Comparison of ENCODE assay signal across 15 cellular contexts in genomic region chr2:88811238-88811637, GRCh38.
DNase-seq lines count a peak whose midpoint lies in the region; ATAC-seq, FAIRE-seq and TF ChIP-seq lines count a peak whose summit lies in the region.
"Had no signal": no experiment of that assay in that cellular context is flagged by ENCODE, and none has a peak within 500 bp of the region (broad histone marks: within the 10 kb centered on the region; RNA-seq: fewer than 3 reads in every experiment).

No MANE protein-coding gene starts in this region.

- H3K9me1 ChIP-seq in endothelial cell of umbilical vein (replicated peaks; ENCODE audit: control insufficient read depth, extremely low read depth, insufficient read depth, low read length): no peaks in the 10 kb centered on the region

- no peak overlapping the region for H3K4me3 Mint-ChIP-seq in activated CD4-positive, alpha-beta T cell treated with anti-CD3 and anti-CD28 coated beads, Interleukin-2, amount 10 ng/mL, durations not matched to agents 24 days and 14 days
- H3K4me3 Mint-ChIP-seq: CD8-positive, alpha-beta T cell had no signal

- H3K9ac ChIP-seq in endothelial cell of umbilical vein (replicated peaks; ENCODE audit: extremely low read depth, insufficient read depth, low read length) (no peak overlapping the region), mammary epithelial cell (ENCODE audit: insufficient read depth, low read length) (no peak overlapping the region)

- H3K27ac Mint-ChIP-seq in activated CD4-positive, alpha-beta T cell treated with anti-CD3 and anti-CD28 coated beads, Interleukin-2, amount 10 ng/mL, durations not matched to agents 24 days and 14 days: no peak overlapping the region
- H3K27ac Mint-ChIP-seq: CD14-positive monocyte; CD8-positive, alpha-beta T cell had no signal

- H3K36me3 ChIP-seq in endothelial cell of umbilical vein (ENCODE audit: control insufficient read depth in 2 of 2, extremely low read depth in 1 of 2, insufficient read depth in 2 of 2, low read length in 2 of 2): no peaks in the 10 kb centered on the region
- H3K36me3 ChIP-seq in mammary epithelial cell (ENCODE audit: insufficient read depth, low read length): no peaks in the 10 kb centered on the region
- H3K36me3 ChIP-seq: HAP-1 had no signal

- H3K9me3 Mint-ChIP-seq in activated CD4-positive, alpha-beta T cell treated with anti-CD3 and anti-CD28 coated beads, Interleukin-2, amount 10 ng/mL, durations not matched to agents 24 days and 14 days: peaks cover 13% of the 10 kb centered on the region

- FAIRE-seq in endothelial cell of umbilical vein (lab: Jason Lieb, UNC): peak; percentile 60
- FAIRE-seq: A549, GM19239, H1 had no signal

- no peak for TF ChIP-seq POLR2A in endothelial cell of umbilical vein (IDR thresholded peaks at IDR 0.05; ENCODE audit: low read depth, low read length)

- H3K27me3 Mint-ChIP-seq in activated CD4-positive, alpha-beta T cell treated with anti-CD3 and anti-CD28 coated beads, Interleukin-2, amount 10 ng/mL, durations not matched to agents 24 days and 14 days: peaks cover 2% of the 10 kb centered on the region

- peaks cover 2% of the 10 kb centered on the region for H3K9me3 ChIP-seq in endothelial cell of umbilical vein (replicated peaks; ENCODE audit: control insufficient read depth, insufficient read depth, low read length)
- H3K9me3 ChIP-seq in mammary epithelial cell (replicated peaks; ENCODE audit: insufficient read depth, low read length): peaks cover 7% of the 10 kb centered on the region
- H3K9me3 ChIP-seq: HAP-1 had no signal

- no TSS peak for BruUV-seq in endothelial cell of umbilical vein (replicated peaks; lab: Mats Ljungman, UMichigan)
- BruUV-seq in mammary epithelial cell (replicated peaks; lab: Mats Ljungman, UMichigan): no TSS peak

- CTCF ChIA-PET in endothelial cell of umbilical vein (lab: Charles Lee) (interaction anchor here (0.9 to 1.5 kb wide), 2 partner anchors 71 to 108 kb away, joined by 3 read pairs; no protein-coding TSS in a partner anchor), mammary epithelial cell (lab: Charles Lee; ENCODE audit: low non-redundant PET) (no interaction called here)

- peak; percentile 36 for ATAC-seq in left lobe of liver
- ATAC-seq: A549; CD8-positive, alpha-beta T cell had no signal

- no peaks in the 10 kb centered on the region for H3K79me2 ChIP-seq in endothelial cell of umbilical vein (ENCODE audit: control insufficient read depth, insufficient read depth, low read length)
- no peaks in the 10 kb centered on the region for H3K79me2 ChIP-seq in mammary epithelial cell (ENCODE audit: insufficient read depth, low read length)

- H3K4me2 ChIP-seq in endothelial cell of umbilical vein (ENCODE audit: insufficient read depth, low read length): no peak overlapping the region
- no peak overlapping the region for H3K4me2 ChIP-seq in mammary epithelial cell (ENCODE audit: insufficient read depth, low read depth, low read length)
- H3K4me2 ChIP-seq: A549 had no signal

- DNase-seq in dermis blood vessel endothelial cell (peak; percentile 31), endothelial cell of umbilical vein (ENCODE audit: low read depth, low spot score) (no peak), left lobe of liver (ENCODE audit: low spot score) (no peak), NCI-H1105 (lab: John Stamatoyannopoulos, UW) (no peak), mammary epithelial cell (no peak)
- no peak for DNase-seq in activated CD4-positive, alpha-beta T cell treated with anti-CD3 and anti-CD28 coated beads, Interleukin-2, amount 10 ng/mL, durations not matched to agents 24 days and 14 days
- DNase-seq: CD8-positive, alpha-beta T cell; COR-L47; DMS53; GF-D8 had no signal

- 60% methylated on average over 3 of the region's 3 CpGs for WGBS in mammary epithelial cell (ENCODE audit: low coverage, missing lambda C conversion rate)

- dilution Hi-C loops in endothelial cell of umbilical vein (cut with MboI; ENCODE audit: extremely low pct_ligation_motif_present, low sequenced_read_pairs) (no loop called here), mammary epithelial cell (cut with HindIII; ENCODE audit: low sequenced_read_pairs) (no loop called here)

- H3K4me3 ChIP-seq in endothelial cell of umbilical vein (replicated peaks in 1 of 3; ENCODE audit: insufficient read depth in 1 of 3, low read depth in 1 of 3, low read length in 3 of 3) (no peak overlapping the region), mammary epithelial cell (replicated peaks in 1 of 3; ENCODE audit: insufficient read depth in 1 of 3, low read depth in 2 of 3, low read length in 3 of 3) (no peak overlapping the region)
- H3K4me3 ChIP-seq: A549, HAP-1 had no signal

- POLR2A ChIA-PET in endothelial cell of umbilical vein (lab: Charles Lee): no interaction called here

- H3K4me1 ChIP-seq in endothelial cell of umbilical vein (ENCODE audit: control insufficient read depth, extremely low read depth, insufficient read depth, low read length): peaks cover 3% of the 10 kb centered on the region
- no peaks in the 10 kb centered on the region for H3K4me1 ChIP-seq in mammary epithelial cell (ENCODE audit: insufficient read depth, low read length)
- H3K4me1 ChIP-seq: A549, HAP-1 had no signal

- no peaks in the 10 kb centered on the region for H3K36me3 Mint-ChIP-seq in activated CD4-positive, alpha-beta T cell treated with anti-CD3 and anti-CD28 coated beads, Interleukin-2, amount 10 ng/mL, durations not matched to agents 24 days and 14 days (ENCODE audit: low read depth)
- H3K36me3 Mint-ChIP-seq: CD14-positive monocyte; CD8-positive, alpha-beta T cell had no signal

- H3K27ac ChIP-seq in endothelial cell of umbilical vein (ENCODE audit: insufficient read depth, low read depth, low read length): no peak overlapping the region
- H3K27ac ChIP-seq in mammary epithelial cell (ENCODE audit: insufficient read depth, low read depth, low read length): no peak overlapping the region
- H3K27ac ChIP-seq: A549 had no signal

- no peaks in the 10 kb centered on the region for H3K4me1 Mint-ChIP-seq in activated CD4-positive, alpha-beta T cell treated with anti-CD3 and anti-CD28 coated beads, Interleukin-2, amount 10 ng/mL, durations not matched to agents 24 days and 14 days
- H3K4me1 Mint-ChIP-seq: CD14-positive monocyte had no signal

- in situ Hi-C loops in mammary epithelial cell (cut with MboI; ENCODE audit: low sequenced_read_pairs in 2 of 2): no loop called here

- TF ChIP-seq CTCF in endothelial cell of umbilical vein (IDR thresholded peaks at IDR 0.05; ENCODE audit: extremely low read depth in 1 of 2, insufficient read depth in 1 of 2, low read depth in 1 of 2, low read length in 2 of 2): no peak
- no peak for TF ChIP-seq CTCF in mammary epithelial cell (conservative IDR thresholded peaks at IDR 0.05 in 1 of 2, IDR thresholded peaks at IDR 0.05 in 1 of 2; ENCODE audit: extremely low read depth in 1 of 2, insufficient read depth in 1 of 2, low read depth in 1 of 2, low read length in 2 of 2)

- peaks cover 0 to 6% of the 10 kb centered on the region in 2 experiments for H3K27me3 ChIP-seq in endothelial cell of umbilical vein (ENCODE audit: control insufficient read depth in 2 of 2, insufficient read depth in 2 of 2, low read length in 2 of 2)
- H3K27me3 ChIP-seq in mammary epithelial cell (ENCODE audit: insufficient read depth, low read length): no peaks in the 10 kb centered on the region

- H4K20me1 ChIP-seq in endothelial cell of umbilical vein (replicated peaks; ENCODE audit: control insufficient read depth, extremely low read depth, insufficient read depth, low read length) (no peaks in the 10 kb centered on the region), mammary epithelial cell (ENCODE audit: insufficient read depth, low read length) (no peaks in the 10 kb centered on the region)

- intact Hi-C loops in endothelial cell of umbilical vein (cut with micrococcal nuclease): loop anchor here (5.0 kb wide), 2 partner anchors 69 to 236 kb away; no protein-coding TSS in a partner anchor
- intact Hi-C loops in activated CD4-positive, alpha-beta T cell treated with anti-CD3 and anti-CD28 coated beads, Interleukin-2, amount 10 ng/mL, durations not matched to agents 24 days and 14 days (cut with micrococcal nuclease): no loop called here
- intact Hi-C loops in mammary epithelial cell (cut with micrococcal nuclease): loop anchor here (5.0 kb wide), 1 partner anchor 69 kb away; no protein-coding TSS in a partner anchor

- H2AFZ ChIP-seq in endothelial cell of umbilical vein (ENCODE audit: low read depth, low read length) (no peak overlapping the region), mammary epithelial cell (ENCODE audit: low read depth, low read length) (no peak overlapping the region)

TF ChIP-seq in endothelial cell of umbilical vein, 7 proteins besides CTCF, POLR2A, EP300 and RAD21:
- TF ChIP-seq GATA2 (IDR thresholded peaks at IDR 0.05; ENCODE audit: insufficient read depth, insufficient read length, low read depth, low read length) (no peak), JUN (IDR thresholded peaks at IDR 0.05; ENCODE audit: borderline replicate concordance, insufficient read depth, insufficient read length, low read depth) (no peak), MAX (IDR thresholded peaks at IDR 0.05; ENCODE audit: insufficient read depth, insufficient read length) (no peak), EZH2 (IDR thresholded peaks at IDR 0.05; ENCODE audit: borderline replicate concordance, low read depth, low read length, severe bottlenecking) (no peak), MYC (IDR thresholded peaks at IDR 0.05; ENCODE audit: low read depth, low read length) (no peak), POLR2AphosphoS5 (IDR thresholded peaks at IDR 0.05; ENCODE audit: insufficient read depth, low read depth, low read length) (no peak), FOS (IDR thresholded peaks at IDR 0.05; ENCODE audit: borderline replicate concordance, insufficient read depth, low read length) (no peak)
